In the genomic region with DNA sequence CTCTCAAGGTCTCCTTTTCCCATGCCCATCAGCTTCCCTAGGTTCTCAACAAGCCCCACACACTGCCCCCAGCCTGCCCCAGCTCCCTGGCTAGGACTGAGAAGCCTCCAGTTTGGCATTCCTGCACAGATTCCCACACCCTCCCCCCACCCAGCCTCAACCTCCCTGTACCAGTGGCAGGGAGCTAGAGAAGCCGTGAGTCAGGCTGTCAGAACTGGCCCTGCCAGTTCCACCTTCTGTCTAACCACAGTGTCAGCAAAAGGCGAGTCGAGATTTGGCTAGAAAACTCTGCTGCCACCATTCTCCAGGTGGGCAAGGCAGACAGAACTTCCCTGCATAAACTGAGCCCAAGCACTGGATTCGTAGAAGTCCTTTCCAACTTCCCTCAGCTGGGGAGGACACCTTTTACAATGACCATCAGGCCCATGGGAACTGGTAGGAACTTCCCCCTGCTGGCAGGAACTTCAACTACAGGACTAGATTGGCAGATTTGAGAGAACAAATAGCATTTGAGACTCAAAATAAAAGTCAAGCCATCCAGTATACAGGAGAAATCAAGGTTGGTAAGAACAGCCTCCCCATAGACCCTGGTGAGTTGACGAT, we compare ENCODE assay signal across 8 cellular contexts. TPM values are rescaled to one million over a fixed set of nuclear protein-coding genes. Genes with fewer than 3 reads are reported as not detected.
A peak's percentile ranks its signal among the peaks of the same experiment; 100 is the strongest.
DNase-seq lines count a peak whose midpoint lies in the region; ATAC-seq and TF ChIP-seq lines count a peak whose summit lies in the region.

No MANE protein-coding gene starts in this region.

- DNase-seq in Calu3 (peak; percentile 82), HFFc6 (peak; percentile 57), foreskin fibroblast (peak; percentile 47 to 79), renal cortical epithelial cell (ENCODE audit: low read depth) (peak; percentile 60), GF-D8 (lab: John Stamatoyannopoulos, UW) (no peak)

- no peaks in the 10 kb centered on the region for H3K9me3 Mint-ChIP-seq in Calu3 (ENCODE audit: low read depth, unreplicated experiment)
- no peaks in the 10 kb centered on the region; the same call in 1 of the 2 replicates for H3K9me3 Mint-ChIP-seq in HFFc6

- intact Hi-C loops in Calu3 (cut with micrococcal nuclease; ENCODE audit: unreplicated experiment) = loop anchor here (2.0 to 5.0 kb wide), 3 partner anchors 38 to 99 kb away; no protein-coding TSS in a partner anchor

- TF ChIP-seq CTCF in Calu3 (IDR thresholded peaks at IDR 0.05; ENCODE audit: unreplicated experiment) (peak; percentile 81), HFFc6 (IDR thresholded peaks at IDR 0.05) (peak; percentile 84), foreskin fibroblast (IDR thresholded peaks at IDR 0.05; ENCODE audit: low read depth, low read length) (peak; percentile 75)

- no peak overlapping the region for H3K4me3 Mint-ChIP-seq in Calu3 (ENCODE audit: low read depth, unreplicated experiment)
- H3K4me3 Mint-ChIP-seq in HFFc6 = no peak overlapping the region

- BruUV-seq in Calu3 (replicated peaks; lab: Mats Ljungman, UMichigan) = no TSS peak

- H3K36me3 Mint-ChIP-seq in Calu3 (ENCODE audit: insufficient read depth, unreplicated experiment) (no peaks in the 10 kb centered on the region), HFFc6 (ENCODE audit: low read depth) (peaks cover 2% of the 10 kb centered on the region)

- H3K4me1 Mint-ChIP-seq in Calu3 (ENCODE audit: low read depth, unreplicated experiment) (peaks cover 7% of the 10 kb centered on the region), HFFc6 (ENCODE audit: low read depth) (no peaks in the 10 kb centered on the region)

- no peak overlapping the region for H3K27ac Mint-ChIP-seq in Calu3 (ENCODE audit: unreplicated experiment)
- no peak overlapping the region for H3K27ac Mint-ChIP-seq in HFFc6

- CTCF ChIA-PET in Calu3 (lab: Charles Lee) = interaction anchor here (0.6 to 2.8 kb wide), 19 partner anchors 11 to 1736 kb away, joined by 3 to 29 read pairs (median 4); no protein-coding TSS in a partner anchor

- H3K4me3 ChIP-seq in foreskin fibroblast (ENCODE audit: low read depth in 1 of 2, low read length in 2 of 2) = no peak overlapping the region

- H3K27me3 Mint-ChIP-seq in Calu3 (ENCODE audit: unreplicated experiment) (peaks cover 26% of the 10 kb centered on the region), HFFc6 (ENCODE audit: insufficient read depth) (peaks cover 19% of the 10 kb centered on the region)

- ATAC-seq in SK-N-SH treated with all-trans-retinoic acid at 6 μM for 48 hours (peak; percentile 80), GM19351 (IDR thresholded peaks at IDR 0.05; ENCODE audit: unreplicated experiment) (no peak), HG03521 (IDR thresholded peaks at IDR 0.05; ENCODE audit: unreplicated experiment) (no peak)

TF ChIP-seq in SK-N-SH treated with all-trans-retinoic acid at 6 μM for 48 hours, 23 proteins besides CTCF, POLR2A, EP300 and RAD21:
- TF ChIP-seq ZC3H10 (CRISPR knock-in tag; IDR thresholded peaks at IDR 0.05) = no peak
- TF ChIP-seq CSDC2 (CRISPR knock-in tag; IDR thresholded peaks at IDR 0.05) = no peak
- no peak for TF ChIP-seq GLIS3 (CRISPR knock-in tag; IDR thresholded peaks at IDR 0.05)
- no peak for TF ChIP-seq ESRRG (CRISPR knock-in tag; IDR thresholded peaks at IDR 0.05)
- TF ChIP-seq PPARA (CRISPR knock-in tag; IDR thresholded peaks at IDR 0.05; ENCODE audit: borderline replicate concordance) = no peak
- TF ChIP-seq TOX (CRISPR knock-in tag; IDR thresholded peaks at IDR 0.05; ENCODE audit: borderline replicate concordance) = no peak
- no peak for TF ChIP-seq SNAI2 (CRISPR knock-in tag; IDR thresholded peaks at IDR 0.05)
- TF ChIP-seq RARB (CRISPR knock-in tag; IDR thresholded peaks at IDR 0.05) = no peak
- no peak for TF ChIP-seq ARNTL (CRISPR knock-in tag; IDR thresholded peaks at IDR 0.05; ENCODE audit: borderline replicate concordance, low read depth)
- TF ChIP-seq, protein P1, sequence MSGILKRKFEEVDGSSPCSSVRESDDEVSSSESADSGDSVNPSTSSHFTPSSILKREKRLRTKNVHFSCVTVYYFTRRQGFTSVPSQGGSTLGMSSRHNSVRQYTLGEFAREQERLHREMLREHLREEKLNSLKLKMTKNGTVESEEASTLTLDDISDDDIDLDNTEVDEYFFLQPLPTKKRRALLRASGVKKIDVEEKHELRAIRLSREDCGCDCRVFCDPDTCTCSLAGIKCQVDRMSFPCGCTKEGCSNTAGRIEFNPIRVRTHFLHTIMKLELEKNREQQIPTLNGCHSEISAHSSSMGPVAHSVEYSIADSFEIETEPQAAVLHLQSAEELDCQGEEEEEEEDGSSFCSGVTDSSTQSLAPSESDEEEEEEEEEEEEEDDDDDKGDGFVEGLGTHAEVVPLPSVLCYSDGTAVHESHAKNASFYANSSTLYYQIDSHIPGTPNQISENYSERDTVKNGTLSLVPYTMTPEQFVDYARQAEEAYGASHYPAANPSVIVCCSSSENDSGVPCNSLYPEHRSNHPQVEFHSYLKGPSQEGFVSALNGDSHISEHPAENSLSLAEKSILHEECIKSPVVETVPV (CRISPR knock-in tag; IDR thresholded peaks at IDR 0.05) = no peak

RNA-seq across cellular contexts. Expression of a gene that starts 31.0 kb away (rescaled TPM):
- total RNA-seq in Calu3 (2022) (1.4 and 2.2 TPM in 2 replicates), renal cortical epithelial cell (0.25 and 0.69 TPM in 2 replicates)
- total RNA-seq in HFFc6 (2021; fragmentation: NEBNext Ultra II Directional; extraction: Animal tissue kit (Norgen Biotek cat#: 25700)) = not detected

RNA-seq across cellular contexts. Expression of a gene that starts 52.7 kb away (rescaled TPM):
- 209 and 244 TPM in 2 replicates for total RNA-seq in Calu3 (2022)
- not detected for total RNA-seq in HFFc6 (2021; fragmentation: NEBNext Ultra II Directional; extraction: Animal tissue kit (Norgen Biotek cat#: 25700))
- total RNA-seq in renal cortical epithelial cell = 51.6 and 68.6 TPM in 2 replicates

Comparison
In these comparisons a context has a peak if more than half of its experiments do, and no peak if none do; other contexts are left out.
1. RNA of a gene that starts 52.7 kb away (total RNA-seq): 209 to 244 TPM in Calu3 and 51.6 to 68.6 TPM in renal cortical epithelial cell; not detected in HFFc6; every median in the first group is over 10 times any median in the second.
2. Peak in every context shown above with its lines, with median percentiles within 50 percentile points of each other: CTCF ChIP-seq.